ENCODE assay signal across 17 cellular contexts in genomic region chr10:102720775-102721301, GRCh38. TPM values are rescaled to one million over a fixed set of nuclear protein-coding genes. Genes with fewer than 3 reads are reported as not detected.
A peak's percentile ranks its signal among the peaks of the same experiment; 100 is the strongest.
DNase-seq lines count a peak whose midpoint lies in the region; ATAC-seq, FAIRE-seq and TF ChIP-seq lines count a peak whose summit lies in the region.
"Had no signal": no experiment of that assay in that cellular context is flagged by ENCODE, and none has a peak within 500 bp of the region (broad histone marks: within the 10 kb centered on the region; RNA-seq: fewer than 3 reads in every experiment).

No MANE protein-coding gene starts in this region.

- H4K20me1 ChIP-seq in BLaER1 (peaks cover 44% of the 10 kb centered on the region), H9 (ENCODE audit: control insufficient read depth, insufficient read depth, insufficient read length) (no peaks in the 10 kb centered on the region), H1 (replicated peaks in 1 of 2; ENCODE audit: control insufficient read depth in 1 of 2, insufficient read depth in 2 of 2, low read length in 2 of 2) (peaks cover 2 to 11% of the 10 kb centered on the region in 2 experiments)

- H3K36me3 ChIP-seq in BLaER1 (peaks cover 53% of the 10 kb centered on the region), H1 (ENCODE audit: control insufficient read depth in 2 of 4, insufficient read depth in 4 of 4, low read length in 3 of 4) (peaks cover 0 to 24% (median 5%) of the 10 kb centered on the region in 4 experiments; a peak in 6 of 8 replicates)

- H3K23ac ChIP-seq in H9 (ENCODE audit: insufficient read length, low read depth, low read length) (no peak overlapping the region), H1 (ENCODE audit: insufficient read length) (no peak overlapping the region)

- H2BK15ac ChIP-seq in H9 (ENCODE audit: low read depth, low read length) (no peak overlapping the region), H1 (ENCODE audit: low read length) (no peak overlapping the region)

- TF ChIP-seq POLR2A in H1 (IDR thresholded peaks at IDR 0.05; ENCODE audit: control extremely low read depth in 1 of 2, low read depth in 2 of 2, low read length in 2 of 2), result no peak

- H2BK20ac ChIP-seq in H9 (ENCODE audit: low read depth, low read length, poor library complexity, severe bottlenecking), result no peak overlapping the region
- H2BK20ac ChIP-seq in H1 (ENCODE audit: low read length), result no peak overlapping the region

- POLR2A ChIA-PET in H1 (lab: Charles Lee; ENCODE audit: partially characterized antibody), result interaction anchor here (1.1 to 1.7 kb wide), 5 partner anchors 9 to 22 kb away, joined by 3 to 9 read pairs (median 4); partner anchors contain the start of gene WBP1L

- H3K4me3 ChIP-seq in BLaER1 (no peak overlapping the region), H1 (ENCODE audit: extremely low read depth in 1 of 4, insufficient read depth in 2 of 4, low read depth in 3 of 4, low read length in 4 of 4) (no peak overlapping the region)

- 0 out of 2 replicates have a peak overlapping the region, but pooled peaks have one; percentile 26 for H3K27ac ChIP-seq in BLaER1
- H3K27ac ChIP-seq in H9 (ENCODE audit: insufficient read length, low read depth, low read length), result no peak overlapping the region
- H3K27ac ChIP-seq in H1 (ENCODE audit: low read depth, low read length), result no peak overlapping the region

- H3K4ac ChIP-seq in H9 (ENCODE audit: low read depth, low read length), result no peak overlapping the region
- H3K4ac ChIP-seq in H1 (replicated peaks; ENCODE audit: insufficient read length, low read depth, low read length), result no peak overlapping the region

- no peak overlapping the region for H2BK12ac ChIP-seq in H9 (ENCODE audit: insufficient read length, low read depth, low read length)
- H2BK12ac ChIP-seq in H1 (ENCODE audit: low read depth, low read length), result no peak overlapping the region

- H2AFZ ChIP-seq in H9 (ENCODE audit: low read length) (no peak overlapping the region), H1 (ENCODE audit: low read length) (no peak overlapping the region)

- no peak overlapping the region for H3T11ph ChIP-seq in H9 (ENCODE audit: low read length)

- H3K9ac ChIP-seq in BLaER1, result no peak overlapping the region
- no peak overlapping the region for H3K9ac ChIP-seq in H9 (ENCODE audit: extremely low read depth, insufficient read length, low read length)
- no peak overlapping the region; a peak in 1 of 7 replicates for H3K9ac ChIP-seq in H1 (replicated peaks in 1 of 4; ENCODE audit: extremely low read depth in 1 of 4, low read depth in 3 of 4, low read length in 3 of 4)

- H3K4me1 ChIP-seq in BLaER1 (peaks cover 58% of the 10 kb centered on the region), H9 (ENCODE audit: insufficient read depth, low read length) (peaks cover 6% of the 10 kb centered on the region; the same call in 1 of the 2 replicates), H1 (replicated peaks in 1 of 4; ENCODE audit: control insufficient read depth in 3 of 4, insufficient read depth in 4 of 4, low read length in 3 of 4) (peaks cover 5 to 18% (median 12%) of the 10 kb centered on the region in 4 experiments; a peak in 6 of 7 replicates)

- no peak for TF ChIP-seq RAD21 in H1 (IDR thresholded peaks at IDR 0.05 in 1 of 2, conservative IDR thresholded peaks at IDR 0.05 in 1 of 2; ENCODE audit: low read depth in 2 of 2, low read length in 2 of 2)

- H3K56ac ChIP-seq in H9 (ENCODE audit: insufficient read length, low read depth, low read length), result no peak overlapping the region
- no peak overlapping the region for H3K56ac ChIP-seq in H1 (replicated peaks; ENCODE audit: insufficient read length, low read depth, low read length)

- peaks cover 32 to 44% of the 10 kb centered on the region in 2 experiments for H3K4me1 Mint-ChIP-seq in H9
- H3K4me1 Mint-ChIP-seq in neural crest cell, result peaks cover 45% of the 10 kb centered on the region

- no peak overlapping the region for H4K8ac ChIP-seq in H9 (replicated peaks; ENCODE audit: insufficient read length, low read depth, low read length)
- no peak overlapping the region for H4K8ac ChIP-seq in H1 (ENCODE audit: extremely low read depth, insufficient read depth, low read length)

- ATAC-seq in GM21576 (IDR thresholded peaks at IDR 0.05; ENCODE audit: unreplicated experiment) (no peak), GM21528 (IDR thresholded peaks at IDR 0.05; ENCODE audit: low FRiP score, unreplicated experiment) (no peak)
- ATAC-seq: HCT116, Panc1 had no signal

- H3K4me2 ChIP-seq in BLaER1 (no peak overlapping the region), H9 (ENCODE audit: insufficient read depth, insufficient read length, low read length) (no peak overlapping the region), H1 (ENCODE audit: insufficient read depth in 1 of 2, low read depth in 2 of 2, low read length in 2 of 2) (no peak overlapping the region)

- H3K79me2 ChIP-seq in H9 (ENCODE audit: insufficient read depth, low read length) (no peaks in the 10 kb centered on the region), H1 (ENCODE audit: control insufficient read depth in 1 of 2, insufficient read depth in 2 of 2, low read length in 2 of 2) (peaks cover 0 to 72% of the 10 kb centered on the region in 2 experiments; a peak in 2 of 4 replicates)

- no peak for DNase-seq in H9
- DNase-seq in H1 (ENCODE audit: low read depth in 1 of 2, low spot score in 2 of 2), result no peak
- no peak for DNase-seq in neural crest cell (ENCODE audit: low read depth, low spot score)
- DNase-seq in D721Med (ENCODE audit: insufficient read length, low spot score), result no peak
- DNase-seq: CD4-positive, CD25-positive, alpha-beta regulatory T cell; DMS53; KG1; NCI-H1048; NCI-H1436 treated with DMSO at 0.1 percent for 48 hours; NCI-H2029 treated with DMSO at 0.1 percent for 48 hours; NCI-H2171 treated with DMSO at 0.1 percent for 48 hours; NCI-H446 treated with DMSO at 0.1 percent for 48 hours had no signal

- no peak overlapping the region for H3K4me3 Mint-ChIP-seq in H9
- H3K4me3 Mint-ChIP-seq in neural crest cell, result peak overlapping the region; percentile 27
- H3K4me3 Mint-ChIP-seq: CD4-positive, CD25-positive, alpha-beta regulatory T cell had no signal

- CTCF ChIA-PET in H1 (lab: Charles Lee; ENCODE audit: partially characterized antibody), result interaction anchor here (0.6 to 1.5 kb wide), 7 partner anchors 13 to 1008 kb away, joined by 3 to 4 read pairs (median 4); no protein-coding TSS in a partner anchor

- no peak overlapping the region for H2AK5ac ChIP-seq in H9 (ENCODE audit: insufficient read length, low read length)
- H2AK5ac ChIP-seq in H1 (ENCODE audit: low read depth, low read length), result no peak overlapping the region

- H2BK5ac ChIP-seq in H9 (ENCODE audit: insufficient read length, low read length) (no peak overlapping the region), H1 (ENCODE audit: low read depth, low read length) (peak overlapping the region; percentile 15; the same call in 1 of the 2 replicates)

- H3K14ac ChIP-seq in H9 (ENCODE audit: insufficient read depth, low read length), result no peak overlapping the region
- H3K14ac ChIP-seq in H1 (ENCODE audit: insufficient read length), result no peak overlapping the region

- peaks cover 16 to 60% (median 42%) of the 10 kb centered on the region in 3 experiments; a peak in 6 of 7 replicates for H3K36me3 Mint-ChIP-seq in H9 (ENCODE audit: insufficient read depth in 1 of 3, low read depth in 3 of 3)
- peaks cover 11% of the 10 kb centered on the region for H3K36me3 Mint-ChIP-seq in neural crest cell (ENCODE audit: low read depth)

- WGBS in H9 (ENCODE audit: extremely low coverage, insufficient read length, low lambda C conversion rate), result no CpG with 5 or more reads among the region's 6 CpGs
- WGBS in H1 (ENCODE audit: extremely low coverage in 1 of 2, insufficient coverage in 1 of 2, insufficient read length in 1 of 2, insufficient replicate concordance in 2 of 2, low coverage in 1 of 2, low lambda C conversion rate in 2 of 2, missing lambda C conversion rate in 1 of 2), 2 experiments, result 82% methylated on average over 5 of the region's 6 CpGs; no CpG with 5 or more reads in 1 of the 2 experiments

- no peak for TF ChIP-seq EP300 in H1 (IDR thresholded peaks at IDR 0.05; ENCODE audit: borderline replicate concordance in 1 of 2, low read depth in 2 of 2, low read length in 2 of 2)

- no peaks in the 10 kb centered on the region for H3K27me3 ChIP-seq in BLaER1
- no peaks in the 10 kb centered on the region for H3K27me3 ChIP-seq in H9 (ENCODE audit: insufficient read depth, low read length)
- no peaks in the 10 kb centered on the region for H3K27me3 ChIP-seq in H1 (replicated peaks in 1 of 4; ENCODE audit: control insufficient read depth in 3 of 4, extremely low read depth in 1 of 4, insufficient read depth in 3 of 4, low read length in 3 of 4)

- no peaks in the 10 kb centered on the region for H3K27me3 Mint-ChIP-seq in H9 (ENCODE audit: low read depth)
- H3K27me3 Mint-ChIP-seq in neural crest cell (ENCODE audit: low read depth), result no peaks in the 10 kb centered on the region
- H3K27me3 Mint-ChIP-seq: CD4-positive, CD25-positive, alpha-beta regulatory T cell had no signal

- H3K9me3 Mint-ChIP-seq in H9 (peaks cover 0 to 5% of the 10 kb centered on the region in 2 experiments; a peak in 2 of 5 replicates), neural crest cell (peaks cover 4% of the 10 kb centered on the region)

- H2BK120ac ChIP-seq in H9 (ENCODE audit: low read depth, low read length, poor library complexity, severe bottlenecking) (no peak overlapping the region), H1 (replicated peaks; ENCODE audit: low read depth, low read length) (no peak overlapping the region)

- H3K18ac ChIP-seq in H9 (ENCODE audit: insufficient read length, low read depth, low read length) (no peak overlapping the region), H1 (ENCODE audit: extremely low read depth, low read length) (no peak overlapping the region)

- H4K5ac ChIP-seq in H9 (ENCODE audit: insufficient read length, low read depth, low read length), result no peak overlapping the region
- no peak overlapping the region for H4K5ac ChIP-seq in H1 (ENCODE audit: insufficient read length, low read depth, low read length)

- H3K23me2 ChIP-seq in H9 (ENCODE audit: insufficient read length, low read depth, low read length, poor library complexity, severe bottlenecking), result no peaks in the 10 kb centered on the region
- H3K23me2 ChIP-seq in H1 (ENCODE audit: low read depth, low read length), result no peaks in the 10 kb centered on the region; the same call in 1 of the 2 replicates

- TF ChIP-seq CTCF in H9 (conservative IDR thresholded peaks at IDR 0.05) (no peak), H1 (IDR thresholded peaks at IDR 0.05; ENCODE audit: control extremely low read depth in 1 of 3, insufficient read depth in 1 of 3, low read depth in 1 of 3, low read length in 3 of 3) (no peak), neural crest cell (conservative IDR thresholded peaks at IDR 0.05) (no peak), D721Med (IDR thresholded peaks at IDR 0.05; ENCODE audit: insufficient read depth, missing control alignments) (no peak)

- FAIRE-seq in H1 (lab: Jason Lieb, UNC), result no peak
- FAIRE-seq in D721Med (lab: Jason Lieb, UNC), result no peak

- H3K27ac Mint-ChIP-seq in H9 (peak overlapping the region in 2 of 3 experiments; percentile 70 to 83; a peak in 4 of 7 replicates), neural crest cell (ENCODE audit: unreplicated experiment) (no peak overlapping the region)

- H3K9me3 ChIP-seq in BLaER1, result 0 out of 2 replicates have a peak, but pooled peaks cover 4% of the 10 kb centered on the region
- no peaks in the 10 kb centered on the region for H3K9me3 ChIP-seq in H9 (ENCODE audit: control insufficient read depth, low read depth, low read length)
- no peaks in the 10 kb centered on the region for H3K9me3 ChIP-seq in H1 (ENCODE audit: insufficient read depth in 2 of 2, low read depth in 1 of 2, low read length in 1 of 2)

- H4K91ac ChIP-seq in H9 (ENCODE audit: insufficient read length, low read depth, low read length), result no peak overlapping the region
- H4K91ac ChIP-seq in H1 (replicated peaks; ENCODE audit: insufficient read length, low read length), result no peak overlapping the region

- H3K79me1 ChIP-seq in H9 (ENCODE audit: insufficient read depth, low read depth, low read length, poor library complexity, severe bottlenecking) (no peaks in the 10 kb centered on the region), H1 (ENCODE audit: low read depth, low read length) (peaks cover 4% of the 10 kb centered on the region)

RNA-seq across cellular contexts. Expression of gene SFXN2, which starts 6.4 kb away (rescaled TPM):
- 32.7 and 34.7 TPM in 2 replicates for total RNA-seq in H9 (2021)
- 20.5 TPM in 2 replicates for total RNA-seq in H1 (2021; fragmentation: NEBNext Ultra II Directional; extraction: Animal tissue kit (Norgen Biotek cat#: 25700))
- polyA plus RNA-seq in H1 (2011; rRNA removed), result 23.5 and 29.3 TPM in 2 replicates
- polyA plus RNA-seq in H1 (2011; cell fraction: cytosol; rRNA removed), result 23.5 TPM
- polyA plus RNA-seq in H1 (2011; cell fraction: nucleus; rRNA removed), result 34.5 TPM
- polyA plus RNA-seq in H1 (2012, experiment 1 of 2), result 18.9 to 21.4 TPM (median 20.7 TPM) in 4 replicates
- polyA plus RNA-seq in H1 (2012, experiment 2 of 2), result 20.1 TPM
- polyA plus RNA-seq in H1 (2013, experiment 1 of 2), result 10.6 TPM
- polyA plus RNA-seq in H1 (2013, experiment 2 of 2), result 9.8 TPM
- 58.2 and 63.8 TPM in 2 replicates for polyA minus RNA-seq in H1 (2011; rRNA and poly(A)+ RNA removed)
- 17.2 TPM for polyA minus RNA-seq in H1 (2011; cell fraction: cytosol; rRNA and poly(A)+ RNA removed)
- 50.5 TPM for polyA minus RNA-seq in H1 (2011; cell fraction: nucleus; rRNA and poly(A)+ RNA removed)
- 36.6 and 38.2 TPM in 2 replicates for total RNA-seq in neural crest cell

RNA-seq across cellular contexts. Expression of gene ARL3, which starts 6.6 kb away (rescaled TPM):
- total RNA-seq in H9 (2021) (16.5 and 16.9 TPM in 2 replicates), neural crest cell (32.5 and 34.6 TPM in 2 replicates)
- 15.3 and 16.2 TPM in 2 replicates for total RNA-seq in H1 (2021; fragmentation: NEBNext Ultra II Directional; extraction: Animal tissue kit (Norgen Biotek cat#: 25700))
- polyA plus RNA-seq in H1 (2011; rRNA removed), result 5.3 and 8.8 TPM in 2 replicates
- polyA plus RNA-seq in H1 (2011; cell fraction: cytosol; rRNA removed), result 10.7 TPM
- polyA plus RNA-seq in H1 (2011; cell fraction: nucleus; rRNA removed), result 4.1 TPM
- 17.5 to 21.4 TPM (median 19.0 TPM) in 4 replicates for polyA plus RNA-seq in H1 (2012, experiment 1 of 2)
- 10.8 TPM for polyA plus RNA-seq in H1 (2012, experiment 2 of 2)
- 16.6 TPM for polyA plus RNA-seq in H1 (2013, experiment 1 of 2)
- 18.0 TPM for polyA plus RNA-seq in H1 (2013, experiment 2 of 2)
- polyA minus RNA-seq in H1 (2011; rRNA and poly(A)+ RNA removed), result 4.5 and 5.0 TPM in 2 replicates
- 4.0 TPM for polyA minus RNA-seq in H1 (2011; cell fraction: cytosol; rRNA and poly(A)+ RNA removed)
- 3.0 TPM for polyA minus RNA-seq in H1 (2011; cell fraction: nucleus; rRNA and poly(A)+ RNA removed)

RNA-seq across cellular contexts. Expression of gene WBP1L, which starts 22.9 kb away (rescaled TPM):
- 23.8 and 24.5 TPM in 2 replicates for total RNA-seq in H9 (2021)
- total RNA-seq in H1 (2021; fragmentation: NEBNext Ultra II Directional; extraction: Animal tissue kit (Norgen Biotek cat#: 25700)), result 26.2 and 26.6 TPM in 2 replicates
- polyA plus RNA-seq in H1 (2011; rRNA removed), result 29.9 and 37.0 TPM in 2 replicates
- 24.6 TPM for polyA plus RNA-seq in H1 (2011; cell fraction: cytosol; rRNA removed)
- polyA plus RNA-seq in H1 (2011; cell fraction: nucleus; rRNA removed), result 27.2 TPM
- polyA plus RNA-seq in H1 (2012, experiment 1 of 2), result 14.7 to 20.7 TPM (median 20.2 TPM) in 4 replicates
- polyA plus RNA-seq in H1 (2012, experiment 2 of 2), result 19.6 TPM
- 24.7 TPM for polyA plus RNA-seq in H1 (2013, experiment 1 of 2)
- polyA plus RNA-seq in H1 (2013, experiment 2 of 2), result 25.2 TPM
- polyA minus RNA-seq in H1 (2011; rRNA and poly(A)+ RNA removed), result 33.2 and 39.3 TPM in 2 replicates
- polyA minus RNA-seq in H1 (2011; cell fraction: cytosol; rRNA and poly(A)+ RNA removed), result 23.0 TPM
- polyA minus RNA-seq in H1 (2011; cell fraction: nucleus; rRNA and poly(A)+ RNA removed), result 16.1 TPM
- total RNA-seq in neural crest cell, result 21.2 and 22.0 TPM in 2 replicates
